In the genomic region with DNA sequence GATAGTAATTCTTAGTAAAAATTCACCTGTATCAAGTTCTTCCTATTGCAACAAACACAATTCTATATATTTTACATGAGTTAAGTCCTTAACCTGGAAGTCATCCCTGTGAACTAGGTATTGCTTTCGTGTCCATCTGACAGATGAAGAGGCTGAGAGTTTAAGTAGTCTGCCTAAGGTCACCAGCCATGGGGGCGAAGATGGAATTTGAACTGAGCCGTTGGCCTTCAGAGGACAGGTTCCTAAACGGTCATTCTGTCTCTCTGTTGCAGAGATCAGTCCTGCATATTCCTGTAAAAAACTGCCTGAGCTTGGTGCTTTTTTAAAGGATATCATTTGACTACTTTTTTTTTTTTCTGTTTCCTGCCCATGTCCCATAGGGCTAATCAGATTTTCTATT, we compare ENCODE assay signal across 17 cellular contexts. TPM values are rescaled to one million over a fixed set of nuclear protein-coding genes. Genes with fewer than 3 reads are reported as not detected.
DNase-seq lines count a peak whose midpoint lies in the region; ATAC-seq and TF ChIP-seq lines count a peak whose summit lies in the region.
"Had no signal": no experiment of that assay in that cellular context is flagged by ENCODE, and none has a peak within 500 bp of the region (broad histone marks: within the 10 kb centered on the region; RNA-seq: fewer than 3 reads in every experiment).

No MANE protein-coding gene starts in this region.

- ATAC-seq in heart left ventricle (no peak), right cardiac atrium (no peak), left lobe of liver (peak; percentile 26), HG03097 (IDR thresholded peaks at IDR 0.05; ENCODE audit: low FRiP score, unreplicated experiment) (no peak)

- H3K9me3 ChIP-seq in heart left ventricle (peaks cover 0 to 2% (median 0%) of the 10 kb centered on the region in 12 donors), right cardiac atrium (ENCODE audit: control insufficient read depth, low read length) (no peaks in the 10 kb centered on the region), transverse colon (no peaks in the 10 kb centered on the region)
- H3K9me3 ChIP-seq: Peyer's patch had no signal

- H3K27me3 Mint-ChIP-seq in osteocyte (ENCODE audit: unreplicated experiment) = no peaks in the 10 kb centered on the region

- peaks cover 5% of the 10 kb centered on the region for H3K36me3 Mint-ChIP-seq in osteocyte (ENCODE audit: unreplicated experiment)
- H3K36me3 Mint-ChIP-seq: IgD-negative memory B cell had no signal

- peak overlapping the region in 8 of 12 donors; percentile 86 to 98 (median 94) for H3K27ac ChIP-seq in heart left ventricle
- no peak overlapping the region for H3K27ac ChIP-seq in right cardiac atrium (ENCODE audit: low read length)
- H3K27ac ChIP-seq in transverse colon = peak overlapping the region; percentile 84 to 95 (median 90)
- H3K27ac ChIP-seq: C4-2B had no signal

- 78 to 88% (median 86%) methylated on average over 4 of the region's 4 CpGs for WGBS in heart left ventricle, 4 donors
- WGBS in right cardiac atrium = 87% methylated on average over 4 of the region's 4 CpGs
- WGBS in transverse colon (ENCODE audit: low coverage in 1 of 2), 2 donors = 86 to 91% methylated on average over 1 to 4 of the region's 4 CpGs

- intact Hi-C loops in heart left ventricle (cut with DNase I) = no loop called here
- intact Hi-C loops in right cardiac atrium (cut with DNase I) = loop anchor here in 1 of 4 donors (10.0 kb wide), 1 partner anchor 297 kb away; no protein-coding TSS in a partner anchor
- intact Hi-C loops in transverse colon (cut with DNase I; ENCODE audit: low total_unique reads) = no loop called here

- H3K36me3 ChIP-seq in heart left ventricle (no peaks in the 10 kb centered on the region), transverse colon (no peaks in the 10 kb centered on the region)
- H3K36me3 ChIP-seq: Peyer's patch had no signal

- H3K4me3 Mint-ChIP-seq in osteocyte (ENCODE audit: unreplicated experiment) = no peak overlapping the region
- H3K4me3 Mint-ChIP-seq: IgD-negative memory B cell had no signal

- DNase-seq in heart left ventricle (no peak), right cardiac atrium (no peak), left lobe of liver (ENCODE audit: low spot score) (peak; percentile 43), osteocyte (ENCODE audit: extremely low spot score, unreplicated experiment) (no peak), transverse colon (no peak), HK-2 (ENCODE audit: unreplicated experiment) (no peak)
- DNase-seq: GOT3, HCEC 1CT, NCI-H1105 treated with DMSO at 0.1 percent for 48 hours, NCI-H2029 treated with DMSO at 0.1 percent for 48 hours, NCI-H2171, NCI-H524 treated with DMSO at 0.1 percent for 48 hours, NCI-H82, Peyer's patch had no signal

- H3K4me1 ChIP-seq in heart left ventricle = peaks cover 25 to 78% (median 62%) of the 10 kb centered on the region in 12 donors
- H3K4me1 ChIP-seq in right cardiac atrium (ENCODE audit: control insufficient read depth, insufficient read depth, low read length) = peaks cover 29% of the 10 kb centered on the region
- H3K4me1 ChIP-seq in transverse colon = peaks cover 33 to 52% (median 40%) of the 10 kb centered on the region in 4 donors

- in situ Hi-C loops in transverse colon (cut with MboI; ENCODE audit: low pct_ligation_motif_present in 1 of 4, low pct_unique_long_range_greater_than_20kb in 1 of 4, low sequenced_read_pairs in 3 of 4) = loop anchor here in 2 of 4 donors (10.0 to 25.0 kb wide), 3 partner anchors 57 to 164 kb away; no protein-coding TSS in a partner anchor

- peaks cover 89% of the 10 kb centered on the region for H3K4me1 Mint-ChIP-seq in osteocyte (ENCODE audit: unreplicated experiment)

- H3K27ac Mint-ChIP-seq in osteocyte (ENCODE audit: unreplicated experiment) = peak overlapping the region; percentile 23

- H3K27me3 ChIP-seq in heart left ventricle (no peaks in the 10 kb centered on the region), right cardiac atrium (ENCODE audit: control insufficient read depth, insufficient read depth) (no peaks in the 10 kb centered on the region), transverse colon (no peaks in the 10 kb centered on the region)
- H3K27me3 ChIP-seq: Peyer's patch had no signal

- TF ChIP-seq CTCF in heart left ventricle (IDR thresholded peaks at IDR 0.05) (no peak), osteocyte (IDR thresholded peaks at IDR 0.05) (no peak), transverse colon (IDR thresholded peaks at IDR 0.05) (no peak)

- no peak overlapping the region for H3K4me3 ChIP-seq in heart left ventricle
- H3K4me3 ChIP-seq in right cardiac atrium (ENCODE audit: low read length) = no peak overlapping the region
- H3K4me3 ChIP-seq in transverse colon = no peak overlapping the region
- H3K4me3 ChIP-seq: Peyer's patch had no signal

- no peak for TF ChIP-seq EP300 in transverse colon (IDR thresholded peaks at IDR 0.05; ENCODE audit: low read depth)

- TF ChIP-seq POLR2A in heart left ventricle (IDR thresholded peaks at IDR 0.05) (no peak), transverse colon (IDR thresholded peaks at IDR 0.05) (no peak)

- H3K9me3 Mint-ChIP-seq in osteocyte (ENCODE audit: unreplicated experiment) = peaks cover 5% of the 10 kb centered on the region

RNA-seq across cellular contexts. Expression of a gene that starts 10.2 kb away (rescaled TPM):
- total RNA-seq in heart left ventricle (10 to 100 TPM; 10.8 to 22.0 (median 18.5) TPM), right cardiac atrium (10 to 100 TPM; 16.0 to 20.3 (median 19.1) TPM), left lobe of liver (17.5 TPM), osteocyte (62.7 and 63.7 TPM in 2 replicates), transverse colon (10 to 100 TPM; 29.9 to 79.3 (median 33.3) TPM)
- polyA plus RNA-seq in heart left ventricle (10 to 100 TPM; 14.1 to 25.8 TPM), right cardiac atrium (14.1 TPM)
